23 cellular contexts compared by ENCODE assay signal in genomic region chr9:121309833-121310425, GRCh38.
"Had no signal": no experiment of that assay in that cellular context is flagged by ENCODE, and none has a peak within 500 bp of the region (broad histone marks: within the 10 kb centered on the region; RNA-seq: fewer than 3 reads in every experiment).

No MANE protein-coding gene starts in this region.

- H3K9me3 ChIP-seq: spleen, tibial nerve had no signal

- H3K9me3 Mint-ChIP-seq: activated naive CD4-positive, alpha-beta T cell treated with anti-CD3 and anti-CD28 coated beads, Interleukin-2, amount 50 U/mL, for 24 hours; brain; naive thymus-derived CD4-positive, alpha-beta T cell; T-cell had no signal

- H3K36me3 Mint-ChIP-seq: activated naive CD4-positive, alpha-beta T cell treated with anti-CD3 and anti-CD28 coated beads, Interleukin-2, amount 50 U/mL, for 24 hours had no signal

- H3K4me3 Mint-ChIP-seq: activated CD8-positive, alpha-beta T cell treated with anti-CD3 and anti-CD28 coated beads, Interleukin-2, amount 10 ng/mL, durations not matched to agents 7 days and 5 days; activated naive CD4-positive, alpha-beta T cell treated with anti-CD3 and anti-CD28 coated beads, Interleukin-2, amount 50 U/mL, for 24 hours; brain; naive thymus-derived CD4-positive, alpha-beta T cell; T-cell had no signal

- H3K4me1 ChIP-seq: foreskin keratinocyte, spleen had no signal

- H3K27me3 ChIP-seq: foreskin keratinocyte, spleen, tibial nerve had no signal

- DNase-seq: activated CD4-positive, alpha-beta T cell treated with anti-CD3 and anti-CD28 coated beads for 1 hour; activated CD4-positive, alpha-beta T cell treated with anti-CD3 and anti-CD28 coated beads, Interleukin-2, amount 50 U/mL, for 1 hour; activated CD8-positive, alpha-beta T cell treated with anti-CD3 and anti-CD28 coated beads, Interleukin-2, amount 10 ng/mL, durations not matched to agents 7 days and 5 days; activated gamma-delta T cell treated with Interleukin-2 at 50 U/mL for 16 hours; anterior cingulate cortex; caudate nucleus; dermis blood vessel endothelial cell; effector CD8-positive, alpha-beta T cell; erythroblast; foreskin keratinocyte; hypothalamus; mesendoderm; naive thymus-derived CD4-positive, alpha-beta T cell; retina; stimulated activated CD4-positive, alpha-beta T cell treated with anti-CD3 and anti-CD28 coated beads, Interleukin-4, amount 100 ng/mL, for 1 hour; stimulated activated naive CD4-positive, alpha-beta T cell treated with Interleukin-2 at 50 U/mL for 16 hours; substantia nigra; T-cell had no signal

- H3K4me3 ChIP-seq: spleen, tibial nerve had no signal

- H3K4me1 Mint-ChIP-seq: activated naive CD4-positive, alpha-beta T cell treated with anti-CD3 and anti-CD28 coated beads, Interleukin-2, amount 50 U/mL, for 24 hours; brain; naive thymus-derived CD4-positive, alpha-beta T cell; T-cell had no signal

- H3K27me3 Mint-ChIP-seq: activated naive CD4-positive, alpha-beta T cell treated with anti-CD3 and anti-CD28 coated beads, Interleukin-2, amount 50 U/mL, for 24 hours; brain; progenitor cell of endocrine pancreas; T-cell had no signal

- H3K27ac ChIP-seq: foreskin keratinocyte, spleen had no signal

- H3K27ac Mint-ChIP-seq: activated CD8-positive, alpha-beta T cell treated with anti-CD3 and anti-CD28 coated beads, Interleukin-2, amount 10 ng/mL, durations not matched to agents 7 days and 5 days; activated naive CD4-positive, alpha-beta T cell treated with anti-CD3 and anti-CD28 coated beads, Interleukin-2, amount 50 U/mL, for 24 hours; brain; progenitor cell of endocrine pancreas; T-cell had no signal

- ATAC-seq: activated CD8-positive, alpha-beta T cell treated with anti-CD3 and anti-CD28 coated beads, Interleukin-2, amount 10 ng/mL, durations not matched to agents 7 days and 5 days; foreskin keratinocyte; naive thymus-derived CD4-positive, alpha-beta T cell; T-cell had no signal
